ENCODE assay signal across 1 cellular context in genomic region chr7:468141-468540, GRCh38.
TF ChIP-seq lines count a peak whose summit lies in the region.

No MANE protein-coding gene starts in this region.

TF ChIP-seq in endothelial cell of umbilical vein, 7 proteins besides CTCF, POLR2A, EP300 and RAD21:
- TF ChIP-seq FOS (IDR thresholded peaks at IDR 0.05; ENCODE audit: borderline replicate concordance, insufficient read depth, low read length) = no peak
- TF ChIP-seq POLR2AphosphoS5 (IDR thresholded peaks at IDR 0.05; ENCODE audit: insufficient read depth, low read depth, low read length) = no peak
- no peak for TF ChIP-seq GATA2 (IDR thresholded peaks at IDR 0.05; ENCODE audit: insufficient read depth, insufficient read length, low read depth, low read length)
- no peak for TF ChIP-seq MAX (IDR thresholded peaks at IDR 0.05; ENCODE audit: insufficient read depth, insufficient read length)
- TF ChIP-seq EZH2 (IDR thresholded peaks at IDR 0.05; ENCODE audit: borderline replicate concordance, low read depth, low read length, severe bottlenecking) = no peak
- TF ChIP-seq JUN (IDR thresholded peaks at IDR 0.05; ENCODE audit: borderline replicate concordance, insufficient read depth, insufficient read length, low read depth) = no peak
